23 cellular contexts compared by ENCODE assay signal in the genomic region with DNA sequence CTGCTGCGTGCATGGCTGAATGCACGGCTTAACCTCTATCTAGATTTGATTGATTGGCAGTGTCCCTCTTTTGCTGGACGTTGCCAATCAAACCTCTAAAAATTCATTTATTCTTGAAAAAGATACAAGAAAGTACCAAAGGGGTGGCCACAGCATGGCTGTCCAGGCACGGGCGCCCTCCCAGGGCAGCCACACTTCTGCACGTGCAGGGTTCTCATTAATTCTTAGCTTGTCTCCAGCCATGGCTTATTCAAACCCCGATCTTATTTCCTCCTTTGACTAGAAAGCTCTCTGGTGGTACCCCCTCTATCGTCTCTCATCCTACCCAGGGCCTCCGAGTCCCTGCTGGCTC.
"Had no signal": no experiment of that assay in that cellular context is flagged by ENCODE, and none has a peak within 500 bp of the region (broad histone marks: within the 10 kb centered on the region; RNA-seq: fewer than 3 reads in every experiment).

No MANE protein-coding gene starts in this region.

- ATAC-seq: activated CD4-positive, alpha-beta T cell treated with anti-CD3 and anti-CD28 coated beads for 36 hours; activated T-helper 17 cell treated with anti-CD3 and anti-CD28 coated beads, Interleukin-2, amount 50 U/mL, for 72 hours; foreskin keratinocyte; sciatic nerve; stimulated activated memory B cell treated with anti-CD40 and anti-IgM and Interleukin-4, amounts not matched to agents 10 μg/mL and 1 μg/mL and 100 μg/mL, for 72 hours had no signal

- H3K4me1 Mint-ChIP-seq: activated CD4-positive, alpha-beta T cell treated with anti-CD3 and anti-CD28 coated beads for 36 hours; activated T-helper 17 cell treated with anti-CD3 and anti-CD28 coated beads, Interleukin-2, amount 50 U/mL, for 72 hours; stimulated activated memory B cell treated with anti-CD40 and anti-IgM and Interleukin-4, amounts not matched to agents 10 μg/mL and 1 μg/mL and 100 μg/mL, for 72 hours had no signal

- H3K9me3 ChIP-seq: adrenal gland, lower lobe of right lung, neutrophil, stomach, testis, vagina had no signal

- H3K36me3 ChIP-seq: adrenal gland, lower lobe of right lung, neutrophil, stomach, vagina had no signal

- H3K9me3 Mint-ChIP-seq: activated T-cell treated with anti-CD3 and anti-CD28 coated beads, Interleukin-2, amount 50 U/mL, for 24 hours; activated T-helper 17 cell treated with anti-CD3 and anti-CD28 coated beads, Interleukin-2, amount 50 U/mL, for 72 hours; WTC11 had no signal

- H3K4me3 Mint-ChIP-seq: activated CD4-positive, alpha-beta T cell treated with anti-CD3 and anti-CD28 coated beads for 36 hours; activated naive CD8-positive, alpha-beta T cell; activated T-cell treated with anti-CD3 and anti-CD28 coated beads, Interleukin-2, amount 50 U/mL, for 24 hours; activated T-helper 17 cell treated with anti-CD3 and anti-CD28 coated beads, Interleukin-2, amount 50 U/mL, for 72 hours; stimulated activated memory B cell treated with anti-CD40 and anti-IgM and Interleukin-4, amounts not matched to agents 10 μg/mL and 1 μg/mL and 100 μg/mL, for 72 hours; WTC11 had no signal

- DNase-seq: activated CD4-positive, alpha-beta T cell treated with anti-CD3 and anti-CD28 coated beads for 36 hours; activated CD4-positive, alpha-beta T cell treated with anti-CD3 and anti-CD28 coated beads, Interleukin-2, amount 50 U/mL, for 4 hours; activated CD8-positive, alpha-beta memory T cell treated with anti-CD3 and anti-CD28 coated beads for 24 hours; activated CD8-positive, alpha-beta memory T cell treated with anti-CD3 and anti-CD28 coated beads, Interleukin-2, amount 50 U/mL, for 4 hours; activated T-cell treated with anti-CD3 and anti-CD28 coated beads, Interleukin-2, amount 50 U/mL, for 24 hours; cortex of kidney; effector CD8-positive, alpha-beta T cell; foreskin keratinocyte; lower lobe of right lung; naive B cell; small intestine; stimulated activated CD4-positive, alpha-beta T cell treated with anti-CD3 and anti-CD28 coated beads, Interleukin-15, amount 100 ng/mL, for 24 hours; T-helper 9 cell; testis had no signal

- H3K36me3 Mint-ChIP-seq: activated naive CD8-positive, alpha-beta T cell; naive B cell; stimulated activated memory B cell treated with anti-CD40 and anti-IgM and Interleukin-4, amounts not matched to agents 10 μg/mL and 1 μg/mL and 100 μg/mL, for 72 hours; WTC11 had no signal

- H3K4me3 ChIP-seq: adrenal gland, lower lobe of right lung, stomach, testis, vagina had no signal

- H3K27ac ChIP-seq: foreskin keratinocyte, lower lobe of right lung, neutrophil, stomach, testis, vagina had no signal

- H3K27ac Mint-ChIP-seq: activated CD4-positive, alpha-beta T cell treated with anti-CD3 and anti-CD28 coated beads for 36 hours; activated naive CD8-positive, alpha-beta T cell; activated T-cell treated with anti-CD3 and anti-CD28 coated beads, Interleukin-2, amount 50 U/mL, for 24 hours; activated T-helper 17 cell treated with anti-CD3 and anti-CD28 coated beads, Interleukin-2, amount 50 U/mL, for 72 hours; stimulated activated memory B cell treated with anti-CD40 and anti-IgM and Interleukin-4, amounts not matched to agents 10 μg/mL and 1 μg/mL and 100 μg/mL, for 72 hours; WTC11 had no signal

- H3K4me1 ChIP-seq: adrenal gland, foreskin keratinocyte, testis, vagina had no signal

- H3K27me3 ChIP-seq: adrenal gland, foreskin keratinocyte, testis, vagina had no signal
